Comparison of ENCODE assay signal across 1 cellular context in the genomic region with DNA sequence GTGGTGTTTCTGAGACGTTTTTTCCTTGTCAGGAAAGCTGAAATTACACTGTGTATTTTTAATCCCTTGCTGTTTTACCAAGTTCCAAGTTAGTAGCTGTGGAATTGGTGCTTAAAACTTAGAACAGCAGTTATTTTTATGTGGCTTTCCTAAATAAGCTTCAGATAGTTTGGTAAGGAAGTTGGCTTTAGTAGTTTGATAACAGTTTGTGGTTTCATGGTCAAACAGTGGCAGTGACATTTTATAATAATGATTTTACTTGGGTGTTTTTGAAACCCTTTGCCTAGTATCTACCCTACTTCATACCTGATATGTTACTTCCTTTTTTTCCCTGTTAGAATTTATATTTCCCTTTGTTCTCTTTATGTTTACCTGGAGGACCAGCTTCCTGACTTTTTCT.
TF ChIP-seq lines count a peak whose summit lies in the region.

No MANE protein-coding gene starts in this region.

TF ChIP-seq in K562, 482 proteins besides CTCF, POLR2A, EP300 and RAD21 (continued from another document):
- TF ChIP-seq, protein P1, sequence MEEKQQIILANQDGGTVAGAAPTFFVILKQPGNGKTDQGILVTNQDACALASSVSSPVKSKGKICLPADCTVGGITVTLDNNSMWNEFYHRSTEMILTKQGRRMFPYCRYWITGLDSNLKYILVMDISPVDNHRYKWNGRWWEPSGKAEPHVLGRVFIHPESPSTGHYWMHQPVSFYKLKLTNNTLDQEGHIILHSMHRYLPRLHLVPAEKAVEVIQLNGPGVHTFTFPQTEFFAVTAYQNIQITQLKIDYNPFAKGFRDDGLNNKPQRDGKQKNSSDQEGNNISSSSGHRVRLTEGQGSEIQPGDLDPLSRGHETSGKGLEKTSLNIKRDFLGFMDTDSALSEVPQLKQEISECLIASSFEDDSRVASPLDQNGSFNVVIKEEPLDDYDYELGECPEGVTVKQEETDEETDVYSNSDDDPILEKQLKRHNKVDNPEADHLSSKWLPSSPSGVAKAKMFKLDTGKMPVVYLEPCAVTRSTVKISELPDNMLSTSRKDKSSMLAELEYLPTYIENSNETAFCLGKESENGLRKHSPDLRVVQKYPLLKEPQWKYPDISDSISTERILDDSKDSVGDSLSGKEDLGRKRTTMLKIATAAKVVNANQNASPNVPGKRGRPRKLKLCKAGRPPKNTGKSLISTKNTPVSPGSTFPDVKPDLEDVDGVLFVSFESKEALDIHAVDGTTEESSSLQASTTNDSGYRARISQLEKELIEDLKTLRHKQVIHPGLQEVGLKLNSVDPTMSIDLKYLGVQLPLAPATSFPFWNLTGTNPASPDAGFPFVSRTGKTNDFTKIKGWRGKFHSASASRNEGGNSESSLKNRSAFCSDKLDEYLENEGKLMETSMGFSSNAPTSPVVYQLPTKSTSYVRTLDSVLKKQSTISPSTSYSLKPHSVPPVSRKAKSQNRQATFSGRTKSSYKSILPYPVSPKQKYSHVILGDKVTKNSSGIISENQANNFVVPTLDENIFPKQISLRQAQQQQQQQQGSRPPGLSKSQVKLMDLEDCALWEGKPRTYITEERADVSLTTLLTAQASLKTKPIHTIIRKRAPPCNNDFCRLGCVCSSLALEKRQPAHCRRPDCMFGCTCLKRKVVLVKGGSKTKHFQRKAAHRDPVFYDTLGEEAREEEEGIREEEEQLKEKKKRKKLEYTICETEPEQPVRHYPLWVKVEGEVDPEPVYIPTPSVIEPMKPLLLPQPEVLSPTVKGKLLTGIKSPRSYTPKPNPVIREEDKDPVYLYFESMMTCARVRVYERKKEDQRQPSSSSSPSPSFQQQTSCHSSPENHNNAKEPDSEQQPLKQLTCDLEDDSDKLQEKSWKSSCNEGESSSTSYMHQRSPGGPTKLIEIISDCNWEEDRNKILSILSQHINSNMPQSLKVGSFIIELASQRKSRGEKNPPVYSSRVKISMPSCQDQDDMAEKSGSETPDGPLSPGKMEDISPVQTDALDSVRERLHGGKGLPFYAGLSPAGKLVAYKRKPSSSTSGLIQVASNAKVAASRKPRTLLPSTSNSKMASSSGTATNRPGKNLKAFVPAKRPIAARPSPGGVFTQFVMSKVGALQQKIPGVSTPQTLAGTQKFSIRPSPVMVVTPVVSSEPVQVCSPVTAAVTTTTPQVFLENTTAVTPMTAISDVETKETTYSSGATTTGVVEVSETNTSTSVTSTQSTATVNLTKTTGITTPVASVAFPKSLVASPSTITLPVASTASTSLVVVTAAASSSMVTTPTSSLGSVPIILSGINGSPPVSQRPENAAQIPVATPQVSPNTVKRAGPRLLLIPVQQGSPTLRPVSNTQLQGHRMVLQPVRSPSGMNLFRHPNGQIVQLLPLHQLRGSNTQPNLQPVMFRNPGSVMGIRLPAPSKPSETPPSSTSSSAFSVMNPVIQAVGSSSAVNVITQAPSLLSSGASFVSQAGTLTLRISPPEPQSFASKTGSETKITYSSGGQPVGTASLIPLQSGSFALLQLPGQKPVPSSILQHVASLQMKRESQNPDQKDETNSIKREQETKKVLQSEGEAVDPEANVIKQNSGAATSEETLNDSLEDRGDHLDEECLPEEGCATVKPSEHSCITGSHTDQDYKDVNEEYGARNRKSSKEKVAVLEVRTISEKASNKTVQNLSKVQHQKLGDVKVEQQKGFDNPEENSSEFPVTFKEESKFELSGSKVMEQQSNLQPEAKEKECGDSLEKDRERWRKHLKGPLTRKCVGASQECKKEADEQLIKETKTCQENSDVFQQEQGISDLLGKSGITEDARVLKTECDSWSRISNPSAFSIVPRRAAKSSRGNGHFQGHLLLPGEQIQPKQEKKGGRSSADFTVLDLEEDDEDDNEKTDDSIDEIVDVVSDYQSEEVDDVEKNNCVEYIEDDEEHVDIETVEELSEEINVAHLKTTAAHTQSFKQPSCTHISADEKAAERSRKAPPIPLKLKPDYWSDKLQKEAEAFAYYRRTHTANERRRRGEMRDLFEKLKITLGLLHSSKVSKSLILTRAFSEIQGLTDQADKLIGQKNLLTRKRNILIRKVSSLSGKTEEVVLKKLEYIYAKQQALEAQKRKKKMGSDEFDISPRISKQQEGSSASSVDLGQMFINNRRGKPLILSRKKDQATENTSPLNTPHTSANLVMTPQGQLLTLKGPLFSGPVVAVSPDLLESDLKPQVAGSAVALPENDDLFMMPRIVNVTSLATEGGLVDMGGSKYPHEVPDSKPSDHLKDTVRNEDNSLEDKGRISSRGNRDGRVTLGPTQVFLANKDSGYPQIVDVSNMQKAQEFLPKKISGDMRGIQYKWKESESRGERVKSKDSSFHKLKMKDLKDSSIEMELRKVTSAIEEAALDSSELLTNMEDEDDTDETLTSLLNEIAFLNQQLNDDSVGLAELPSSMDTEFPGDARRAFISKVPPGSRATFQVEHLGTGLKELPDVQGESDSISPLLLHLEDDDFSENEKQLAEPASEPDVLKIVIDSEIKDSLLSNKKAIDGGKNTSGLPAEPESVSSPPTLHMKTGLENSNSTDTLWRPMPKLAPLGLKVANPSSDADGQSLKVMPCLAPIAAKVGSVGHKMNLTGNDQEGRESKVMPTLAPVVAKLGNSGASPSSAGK (IDR thresholded peaks at IDR 0.05), result no peak
- TF ChIP-seq SMARCE1 (IDR thresholded peaks at IDR 0.05) (peak; percentile 21; the same call in 1 of the 2 replicates), KLF13 (tag; IDR thresholded peaks at IDR 0.05; ENCODE audit: borderline replicate concordance, low read depth) (no peak), ESRRA (IDR thresholded peaks at IDR 0.05; ENCODE audit: borderline replicate concordance, low read depth) (no peak), ETV6 (IDR thresholded peaks at IDR 0.05; ENCODE audit: borderline replicate concordance in 1 of 2, low read depth in 2 of 2, low read length in 1 of 2) (0 out of 4 replicates have a peak, but pooled peaks of 1 of the 2 experiments have one; percentile 56), ETV6 (CRISPR knock-in tag; IDR thresholded peaks at IDR 0.05; ENCODE audit: borderline replicate concordance) (no peak), MTA2 (IDR thresholded peaks at IDR 0.05; ENCODE audit: low read depth) (no peak), IFI16 (CRISPR knock-in tag; IDR thresholded peaks at IDR 0.05) (no peak), ARID1B (IDR thresholded peaks at IDR 0.05) (peak; percentile 41; the same call in 1 of the 2 replicates), MAZ (CRISPR knock-in tag; conservative IDR thresholded peaks at IDR 0.05 in 1 of 2, IDR thresholded peaks at IDR 0.05 in 1 of 2) (no peak), ZKSCAN1 (IDR thresholded peaks at IDR 0.05; ENCODE audit: low read depth, low read length) (no peak), ETV5 (CRISPR knock-in tag; IDR thresholded peaks at IDR 0.05; ENCODE audit: low read depth) (no peak), SMARCA4 (IDR thresholded peaks at IDR 0.05) (0 out of 2 replicates have a peak, but pooled peaks have one; percentile 23), TFAM (CRISPR knock-in tag; conservative IDR thresholded peaks at IDR 0.05) (no peak), ZNF3 (CRISPR knock-in tag; IDR thresholded peaks at IDR 0.05) (no peak), MECOM (CRISPR knock-in tag; IDR thresholded peaks at IDR 0.05) (no peak), NRF1 (conservative IDR thresholded peaks at IDR 0.05 in 1 of 2, IDR thresholded peaks at IDR 0.05 in 1 of 2) (no peak), CBX3 (IDR thresholded peaks at IDR 0.05; ENCODE audit: borderline replicate concordance in 1 of 2, low read length in 2 of 2) (no peak), POLR3A (IDR thresholded peaks at IDR 0.05; ENCODE audit: borderline replicate concordance, extremely low read depth, insufficient read depth, insufficient read length) (no peak), BCL6 (CRISPR knock-in tag; IDR thresholded peaks at IDR 0.05) (no peak), SOX6 (IDR thresholded peaks at IDR 0.05) (peak; percentile 32; the same call in 1 of the 2 replicates), GABPA (tag; conservative IDR thresholded peaks at IDR 0.05; ENCODE audit: low read depth) (no peak), PHTF2 (CRISPR knock-in tag; IDR thresholded peaks at IDR 0.05) (no peak), MEIS2 (IDR thresholded peaks at IDR 0.05; ENCODE audit: partially characterized antibody) (peak; percentile 13), TCF3 (CRISPR knock-in tag; IDR thresholded peaks at IDR 0.05) (0 out of 2 replicates have a peak, but pooled peaks have one; percentile 12), SMARCA5 (IDR thresholded peaks at IDR 0.05) (no peak)
- TF ChIP-seq, protein P2, sequence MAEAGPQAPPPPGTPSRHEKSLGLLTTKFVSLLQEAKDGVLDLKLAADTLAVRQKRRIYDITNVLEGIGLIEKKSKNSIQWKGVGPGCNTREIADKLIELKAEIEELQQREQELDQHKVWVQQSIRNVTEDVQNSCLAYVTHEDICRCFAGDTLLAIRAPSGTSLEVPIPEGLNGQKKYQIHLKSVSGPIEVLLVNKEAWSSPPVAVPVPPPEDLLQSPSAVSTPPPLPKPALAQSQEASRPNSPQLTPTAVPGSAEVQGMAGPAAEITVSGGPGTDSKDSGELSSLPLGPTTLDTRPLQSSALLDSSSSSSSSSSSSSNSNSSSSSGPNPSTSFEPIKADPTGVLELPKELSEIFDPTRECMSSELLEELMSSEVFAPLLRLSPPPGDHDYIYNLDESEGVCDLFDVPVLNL (CRISPR knock-in tag; IDR thresholded peaks at IDR 0.05; ENCODE audit: low read depth), result no peak
- TF ChIP-seq, protein P3, sequence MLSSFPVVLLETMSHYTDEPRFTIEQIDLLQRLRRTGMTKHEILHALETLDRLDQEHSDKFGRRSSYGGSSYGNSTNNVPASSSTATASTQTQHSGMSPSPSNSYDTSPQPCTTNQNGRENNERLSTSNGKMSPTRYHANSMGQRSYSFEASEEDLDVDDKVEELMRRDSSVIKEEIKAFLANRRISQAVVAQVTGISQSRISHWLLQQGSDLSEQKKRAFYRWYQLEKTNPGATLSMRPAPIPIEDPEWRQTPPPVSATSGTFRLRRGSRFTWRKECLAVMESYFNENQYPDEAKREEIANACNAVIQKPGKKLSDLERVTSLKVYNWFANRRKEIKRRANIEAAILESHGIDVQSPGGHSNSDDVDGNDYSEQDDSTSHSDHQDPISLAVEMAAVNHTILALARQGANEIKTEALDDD (IDR thresholded peaks at IDR 0.05), result peak; percentile 76
- TF ChIP-seq, protein P4, sequence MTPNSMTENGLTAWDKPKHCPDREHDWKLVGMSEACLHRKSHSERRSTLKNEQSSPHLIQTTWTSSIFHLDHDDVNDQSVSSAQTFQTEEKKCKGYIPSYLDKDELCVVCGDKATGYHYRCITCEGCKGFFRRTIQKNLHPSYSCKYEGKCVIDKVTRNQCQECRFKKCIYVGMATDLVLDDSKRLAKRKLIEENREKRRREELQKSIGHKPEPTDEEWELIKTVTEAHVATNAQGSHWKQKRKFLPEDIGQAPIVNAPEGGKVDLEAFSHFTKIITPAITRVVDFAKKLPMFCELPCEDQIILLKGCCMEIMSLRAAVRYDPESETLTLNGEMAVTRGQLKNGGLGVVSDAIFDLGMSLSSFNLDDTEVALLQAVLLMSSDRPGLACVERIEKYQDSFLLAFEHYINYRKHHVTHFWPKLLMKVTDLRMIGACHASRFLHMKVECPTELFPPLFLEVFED (CRISPR knock-in tag; conservative IDR thresholded peaks at IDR 0.05), result no peak
- TF ChIP-seq, protein P5, sequence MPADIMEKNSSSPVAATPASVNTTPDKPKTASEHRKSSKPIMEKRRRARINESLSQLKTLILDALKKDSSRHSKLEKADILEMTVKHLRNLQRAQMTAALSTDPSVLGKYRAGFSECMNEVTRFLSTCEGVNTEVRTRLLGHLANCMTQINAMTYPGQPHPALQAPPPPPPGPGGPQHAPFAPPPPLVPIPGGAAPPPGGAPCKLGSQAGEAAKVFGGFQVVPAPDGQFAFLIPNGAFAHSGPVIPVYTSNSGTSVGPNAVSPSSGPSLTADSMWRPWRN (IDR thresholded peaks at IDR 0.05; ENCODE audit: low read depth), result 0 out of 2 replicates have a peak, but pooled peaks have one; percentile 13
TF ChIP-seq in K562: peak in this region for 10.
